ENCODE assay signal across 8 cellular contexts in genomic region chr2:28622101-28622499, GRCh38.
A peak's percentile ranks its signal among the peaks of the same experiment; 100 is the strongest.
DNase-seq lines count a peak whose midpoint lies in the region; ATAC-seq and TF ChIP-seq lines count a peak whose summit lies in the region.

No MANE protein-coding gene starts in this region.

- no peak for DNase-seq in activated T-cell treated with anti-CD3 and anti-CD28 coated beads, Interleukin-2, amount 50 U/mL, for 24 hours
- DNase-seq in activated T-cell treated with anti-CD3 and anti-CD28 coated beads for 4 hours, result no peak
- no peak for DNase-seq in mammary epithelial cell
- DNase-seq in HCEC 1CT, result no peak
- DNase-seq in NCI-H128 (lab: John Stamatoyannopoulos, UW; ENCODE audit: unreplicated experiment), result no peak

- dilution Hi-C loops in mammary epithelial cell (cut with HindIII; ENCODE audit: low sequenced_read_pairs), result no loop called here

- peak overlapping the region; percentile 21 for H3K4me3 Mint-ChIP-seq in activated T-cell treated with anti-CD3 and anti-CD28 coated beads, Interleukin-2, amount 50 U/mL, for 24 hours

- in situ Hi-C loops in mammary epithelial cell (cut with MboI; ENCODE audit: low sequenced_read_pairs in 2 of 2), result no loop called here

- no peaks in the 10 kb centered on the region for H3K36me3 Mint-ChIP-seq in activated T-cell treated with anti-CD3 and anti-CD28 coated beads, Interleukin-2, amount 50 U/mL, for 24 hours (ENCODE audit: low read depth)

- H3K4me1 ChIP-seq in mammary epithelial cell (ENCODE audit: insufficient read depth, low read length) (peaks cover 18% of the 10 kb centered on the region), mucosa of rectum (ENCODE audit: control insufficient read depth in 2 of 2, insufficient read depth in 2 of 2, low read length in 2 of 2) (peaks cover 39 to 56% of the 10 kb centered on the region in 2 donors), thymus (ENCODE audit: control insufficient read depth, insufficient read depth, low read length) (peaks cover 39% of the 10 kb centered on the region)

- H3K9me3 Mint-ChIP-seq in activated T-cell treated with anti-CD3 and anti-CD28 coated beads, Interleukin-2, amount 50 U/mL, for 24 hours, result peaks cover 3% of the 10 kb centered on the region

- intact Hi-C loops in mammary epithelial cell (cut with micrococcal nuclease), result no loop called here

- peak overlapping the region; percentile 76 for H3K27ac ChIP-seq in mammary epithelial cell (ENCODE audit: insufficient read depth, low read depth, low read length)
- peak overlapping the region; percentile 92 to 95 for H3K27ac ChIP-seq in mucosa of rectum (ENCODE audit: low read depth in 2 of 2, low read length in 2 of 2)
- peak overlapping the region; percentile 89 for H3K27ac ChIP-seq in thymus (ENCODE audit: low read depth)

- no peak overlapping the region for H2AFZ ChIP-seq in mammary epithelial cell (ENCODE audit: low read depth, low read length)

- H4K20me1 ChIP-seq in mammary epithelial cell (ENCODE audit: insufficient read depth, low read length), result no peaks in the 10 kb centered on the region

- no peaks in the 10 kb centered on the region for H3K9me3 ChIP-seq in mammary epithelial cell (replicated peaks; ENCODE audit: insufficient read depth, low read length)
- no peaks in the 10 kb centered on the region for H3K9me3 ChIP-seq in mucosa of rectum (ENCODE audit: control insufficient read depth in 2 of 2, low read length in 2 of 2)
- H3K9me3 ChIP-seq in thymus (ENCODE audit: control insufficient read depth), result no peaks in the 10 kb centered on the region

- peak overlapping the region; percentile 90 for H3K27ac Mint-ChIP-seq in activated T-cell treated with anti-CD3 and anti-CD28 coated beads, Interleukin-2, amount 50 U/mL, for 24 hours

- peak overlapping the region; percentile 44 for H3K9ac ChIP-seq in mammary epithelial cell (ENCODE audit: insufficient read depth, low read length)
- peak overlapping the region in 1 of 2 donors; percentile 48 for H3K9ac ChIP-seq in mucosa of rectum (ENCODE audit: low read depth in 1 of 2, low read length in 2 of 2)

- CTCF ChIA-PET in mammary epithelial cell (lab: Charles Lee; ENCODE audit: low non-redundant PET), result no interaction called here

- BruUV-seq in mammary epithelial cell (replicated peaks; lab: Mats Ljungman, UMichigan), result no TSS peak

- H3K4me1 Mint-ChIP-seq in activated T-cell treated with anti-CD3 and anti-CD28 coated beads, Interleukin-2, amount 50 U/mL, for 24 hours (ENCODE audit: low read depth), result peaks cover 96% of the 10 kb centered on the region

- WGBS in mammary epithelial cell (ENCODE audit: low coverage, missing lambda C conversion rate), result 100% methylated on average over 2 of the region's 2 CpGs
- 87% methylated on average over 2 of the region's 2 CpGs for WGBS in thymus

- no peaks in the 10 kb centered on the region for H3K27me3 Mint-ChIP-seq in activated T-cell treated with anti-CD3 and anti-CD28 coated beads, Interleukin-2, amount 50 U/mL, for 24 hours

- H3K4me3 ChIP-seq in mammary epithelial cell (replicated peaks in 1 of 3; ENCODE audit: insufficient read depth in 1 of 3, low read depth in 2 of 3, low read length in 3 of 3) (no peak overlapping the region), mucosa of rectum (ENCODE audit: low read length in 2 of 2) (no peak overlapping the region), thymus (ENCODE audit: low read length) (no peak overlapping the region)

- H3K27me3 ChIP-seq in mammary epithelial cell (ENCODE audit: insufficient read depth, low read length) (no peaks in the 10 kb centered on the region), mucosa of rectum (ENCODE audit: control insufficient read depth in 2 of 2, insufficient read depth in 2 of 2, low read length in 2 of 2) (no peaks in the 10 kb centered on the region), thymus (ENCODE audit: control insufficient read depth, insufficient read depth) (no peaks in the 10 kb centered on the region)

- H3K36me3 ChIP-seq in mammary epithelial cell (ENCODE audit: insufficient read depth, low read length), result no peaks in the 10 kb centered on the region
- H3K36me3 ChIP-seq in mucosa of rectum (ENCODE audit: control insufficient read depth in 2 of 2, insufficient read depth in 2 of 2, low read length in 2 of 2), result no peaks in the 10 kb centered on the region
- no peaks in the 10 kb centered on the region for H3K36me3 ChIP-seq in thymus (ENCODE audit: control insufficient read depth, insufficient read depth)

- TF ChIP-seq CTCF in mammary epithelial cell (conservative IDR thresholded peaks at IDR 0.05 in 1 of 2, IDR thresholded peaks at IDR 0.05 in 1 of 2; ENCODE audit: extremely low read depth in 1 of 2, insufficient read depth in 1 of 2, low read depth in 1 of 2, low read length in 2 of 2), result no peak

- ATAC-seq in HG03565 (IDR thresholded peaks at IDR 0.05; ENCODE audit: unreplicated experiment), result no peak

- H3K4me2 ChIP-seq in mammary epithelial cell (ENCODE audit: insufficient read depth, low read depth, low read length), result no peak overlapping the region

- no peaks in the 10 kb centered on the region for H3K79me2 ChIP-seq in mammary epithelial cell (ENCODE audit: insufficient read depth, low read length)
